ENCODE assay signal across 18 cellular contexts in genomic region chr15:56475351-56475750, GRCh38. TPM values are rescaled to one million over a fixed set of nuclear protein-coding genes. Genes with fewer than 3 reads are reported as not detected.
DNase-seq lines count a peak whose midpoint lies in the region; ATAC-seq, FAIRE-seq and TF ChIP-seq lines count a peak whose summit lies in the region.
"Had no signal": no experiment of that assay in that cellular context is flagged by ENCODE, and none has a peak within 500 bp of the region (broad histone marks: within the 10 kb centered on the region; RNA-seq: fewer than 3 reads in every experiment).

No MANE protein-coding gene starts in this region.

- no peaks in the 10 kb centered on the region for H3K36me3 Mint-ChIP-seq in MCF 10A (ENCODE audit: insufficient read depth, unreplicated experiment)
- H3K36me3 Mint-ChIP-seq: CD14-positive monocyte; CD4-positive, alpha-beta memory T cell had no signal

- H2AFZ ChIP-seq in keratinocyte (ENCODE audit: control insufficient read depth, low read length), result no peak overlapping the region

- H4K20me1 ChIP-seq in keratinocyte (ENCODE audit: control insufficient read depth, extremely low read depth, insufficient read depth, low read length), result no peaks in the 10 kb centered on the region
- H4K20me1 ChIP-seq: BLaER1 had no signal

- no peak overlapping the region for H3K9ac ChIP-seq in keratinocyte (ENCODE audit: control insufficient read depth, extremely low read depth, insufficient read depth, low read length)
- H3K9ac ChIP-seq: BLaER1 had no signal

- no peak overlapping the region for H3K4me2 ChIP-seq in keratinocyte (ENCODE audit: control insufficient read depth, extremely low read depth, insufficient read depth, low read depth, low read length)
- H3K4me2 ChIP-seq: BLaER1 had no signal

- BruUV-seq in MCF 10A (replicated peaks; lab: Mats Ljungman, UMichigan), result no TSS peak

- H3K27ac Mint-ChIP-seq in MCF 10A (ENCODE audit: low read depth, unreplicated experiment), result no peak overlapping the region
- H3K27ac Mint-ChIP-seq: CD14-positive monocyte; CD4-positive, alpha-beta memory T cell had no signal

- FAIRE-seq in keratinocyte (lab: Jason Lieb, UNC), result peak; percentile 13
- FAIRE-seq: GM12892, GM18507 had no signal

- H3K4me1 Mint-ChIP-seq in MCF 10A (ENCODE audit: insufficient read depth, unreplicated experiment), result no peaks in the 10 kb centered on the region
- H3K4me1 Mint-ChIP-seq: CD14-positive monocyte; CD4-positive, alpha-beta memory T cell had no signal

- dilution Hi-C loops in keratinocyte (cut with MboI; ENCODE audit: extremely low pct_ligation_motif_present, low sequenced_read_pairs), result loop anchor here (25.0 kb wide), 1 partner anchor 137 kb away; no protein-coding TSS in a partner anchor

- no peak overlapping the region for H3K27ac ChIP-seq in keratinocyte (ENCODE audit: control insufficient read depth, insufficient read depth, low read length)
- H3K27ac ChIP-seq: 22Rv1, BLaER1, HL-60 had no signal

- H3K9me3 ChIP-seq in keratinocyte (ENCODE audit: control insufficient read depth, low read depth, low read length), result no peaks in the 10 kb centered on the region

- no peaks in the 10 kb centered on the region for H3K36me3 ChIP-seq in keratinocyte (ENCODE audit: control insufficient read depth in 2 of 2, extremely low read depth in 1 of 2, insufficient read depth in 2 of 2, low read length in 2 of 2)
- H3K36me3 ChIP-seq: BLaER1 had no signal

- H3K4me3 Mint-ChIP-seq in MCF 10A (ENCODE audit: unreplicated experiment), result no peak overlapping the region
- H3K4me3 Mint-ChIP-seq: CD14-positive monocyte; CD4-positive, alpha-beta memory T cell had no signal

- TF ChIP-seq CTCF in keratinocyte (optimal IDR thresholded peaks at IDR 0.05 in 1 of 3, IDR thresholded peaks at IDR 0.05 in 1 of 3, conservative IDR thresholded peaks at IDR 0.05 in 1 of 3; ENCODE audit: extremely low read depth in 1 of 3, insufficient read depth in 2 of 3, low read length in 3 of 3) (no peak), MCF 10A (IDR thresholded peaks at IDR 0.05; ENCODE audit: unreplicated experiment) (no peak)

- H3K4me3 ChIP-seq in keratinocyte (ENCODE audit: control insufficient read depth in 2 of 3, extremely low read depth in 1 of 3, insufficient read depth in 2 of 3, low read depth in 1 of 3, low read length in 3 of 3), result no peak overlapping the region
- H3K4me3 ChIP-seq: BLaER1 had no signal

- no peaks in the 10 kb centered on the region for H3K9me3 Mint-ChIP-seq in MCF 10A (ENCODE audit: unreplicated experiment)

- peaks cover 15% of the 10 kb centered on the region for H3K27me3 Mint-ChIP-seq in MCF 10A (ENCODE audit: insufficient read depth, unreplicated experiment)

- peaks cover 2% of the 10 kb centered on the region for H3K27me3 ChIP-seq in keratinocyte (ENCODE audit: control insufficient read depth, extremely low read depth, insufficient read depth, low read length)
- H3K27me3 ChIP-seq: BLaER1 had no signal

- CTCF ChIA-PET in MCF 10A (lab: Yijun Ruan, JAX), result interaction anchor here (1.2 kb wide), 1 partner anchor 19 kb away, joined by 3 read pairs; no protein-coding TSS in a partner anchor

- no peaks in the 10 kb centered on the region for H3K4me1 ChIP-seq in keratinocyte (ENCODE audit: control insufficient read depth, extremely low read depth, insufficient read depth, low read length)
- H3K4me1 ChIP-seq: BLaER1 had no signal

- DNase-seq in DMS 273 (lab: John Stamatoyannopoulos, UW; ENCODE audit: unreplicated experiment) (peak; percentile 2), DMS 273 treated with DMSO at 0.1 percent for 48 hours (lab: John Stamatoyannopoulos, UW) (no peak), OCI-M1 (lab: John Stamatoyannopoulos, UW) (peak; percentile 17), keratinocyte (ENCODE audit: low read depth, low spot score) (no peak), MCF 10A (ENCODE audit: unreplicated experiment) (no peak)
- DNase-seq: CD4-positive, alpha-beta memory T cell; GDM1; HCEC 1CT; Kasumi-1; KG1 had no signal

- ATAC-seq in GM21717 (IDR thresholded peaks at IDR 0.05; ENCODE audit: unreplicated experiment), result no peak
- no peak for ATAC-seq in HG02610 (IDR thresholded peaks at IDR 0.05; ENCODE audit: unreplicated experiment)

- H3K9me1 ChIP-seq in keratinocyte (ENCODE audit: control insufficient read depth, extremely low read depth, insufficient read depth, low read length), result no peaks in the 10 kb centered on the region

- POLR2A ChIA-PET in MCF 10A (lab: Yijun Ruan, JAX), result no interaction called here

- intact Hi-C loops in MCF 10A (cut with micrococcal nuclease), result no loop called here

- no peaks in the 10 kb centered on the region for H3K79me2 ChIP-seq in keratinocyte (ENCODE audit: control insufficient read depth, insufficient read depth, low read length)

RNA-seq across cellular contexts. Expression of gene MNS1, which starts 10.4 kb away (rescaled TPM):
- 0.29 to 0.37 TPM in 2 of 3 replicates, not detected in the other for polyA plus RNA-seq in keratinocyte
- 0.30 TPM for polyA plus RNA-seq in keratinocyte (2011; ENCODE audit: low read depth)
- polyA plus RNA-seq in keratinocyte (2011; cell fraction: cytosol; rRNA removed), result 0.10 and 0.19 TPM in 2 replicates
- polyA plus RNA-seq in keratinocyte (2011; cell fraction: nucleus; rRNA removed), result 0.20 TPM in 1 of 2 replicates, not detected in the other
- 0.84 TPM in 1 of 2 replicates, not detected in the other for polyA plus RNA-seq in keratinocyte (2012; ENCODE audit: low replicate concordance)
- polyA minus RNA-seq in keratinocyte, result not detected in 3 replicates
- not detected for polyA minus RNA-seq in keratinocyte (2011; cell fraction: cytosol; rRNA and poly(A)+ RNA removed)
- polyA minus RNA-seq in keratinocyte (2011; cell fraction: nucleus; rRNA and poly(A)+ RNA removed), result not detected in 2 replicates
- total RNA-seq in MCF 10A (2022), result 1.5 TPM in 2 replicates
- total RNA-seq: CD4-positive, alpha-beta memory T cell had no signal
- polyA plus RNA-seq: CD4-positive, alpha-beta memory T cell had no signal

Comparison
In these comparisons a context has a peak if more than half of its experiments do, and no peak if none do; other contexts are left out.
1. DNase-seq: peak in DMS 273 (single experiment) and OCI-M1 (single experiment); none in DMS 273 treated with DMSO at 0.1 percent for 48 hours (single experiment), keratinocyte (single experiment) and MCF 10A (single experiment).